Comparison of ENCODE assay signal across 1 cellular context in genomic region chr1:110005971-110006370, GRCh38.
TF ChIP-seq lines count a peak whose summit lies in the region.

No MANE protein-coding gene starts in this region.

TF ChIP-seq in IMR-90, 13 proteins besides CTCF, POLR2A, EP300 and RAD21 (continued from another document):
- TF ChIP-seq MAZ (IDR thresholded peaks at IDR 0.05; ENCODE audit: borderline replicate concordance, low read depth, low read length) (no peak), RFX5 (IDR thresholded peaks at IDR 0.05; ENCODE audit: low read depth, low read length) (no peak), MAFK (IDR thresholded peaks at IDR 0.05; ENCODE audit: low read depth, low read length) (no peak), FOS (IDR thresholded peaks at IDR 0.05; ENCODE audit: low read depth, low read length) (no peak), MXI1 (IDR thresholded peaks at IDR 0.05; ENCODE audit: borderline replicate concordance, low read depth, low read length) (no peak), SMC3 (IDR thresholded peaks at IDR 0.05; ENCODE audit: low read depth, low read length) (no peak), RCOR1 (IDR thresholded peaks at IDR 0.05; ENCODE audit: insufficient replicate concordance, low read length) (no peak), CHD1 (IDR thresholded peaks at IDR 0.05; ENCODE audit: low read depth, low read length) (no peak)
- TF ChIP-seq, protein P1, sequence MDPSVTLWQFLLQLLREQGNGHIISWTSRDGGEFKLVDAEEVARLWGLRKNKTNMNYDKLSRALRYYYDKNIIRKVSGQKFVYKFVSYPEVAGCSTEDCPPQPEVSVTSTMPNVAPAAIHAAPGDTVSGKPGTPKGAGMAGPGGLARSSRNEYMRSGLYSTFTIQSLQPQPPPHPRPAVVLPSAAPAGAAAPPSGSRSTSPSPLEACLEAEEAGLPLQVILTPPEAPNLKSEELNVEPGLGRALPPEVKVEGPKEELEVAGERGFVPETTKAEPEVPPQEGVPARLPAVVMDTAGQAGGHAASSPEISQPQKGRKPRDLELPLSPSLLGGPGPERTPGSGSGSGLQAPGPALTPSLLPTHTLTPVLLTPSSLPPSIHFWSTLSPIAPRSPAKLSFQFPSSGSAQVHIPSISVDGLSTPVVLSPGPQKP (IDR thresholded peaks at IDR 0.05; ENCODE audit: borderline replicate concordance, low read depth, low read length), result no peak
